24 cellular contexts compared by ENCODE assay signal in genomic region chr19:10854350-10855089, GRCh38. TPM values are rescaled to one million over a fixed set of nuclear protein-coding genes. Genes with fewer than 3 reads are reported as not detected.
A peak's percentile ranks its signal among the peaks of the same experiment; 100 is the strongest.
DNase-seq lines count a peak whose midpoint lies in the region; ATAC-seq, FAIRE-seq and TF ChIP-seq lines count a peak whose summit lies in the region.
"Had no signal": no experiment of that assay in that cellular context is flagged by ENCODE, and none has a peak within 500 bp of the region (broad histone marks: within the 10 kb centered on the region; RNA-seq: fewer than 3 reads in every experiment).

No MANE protein-coding gene starts in this region.

- intact Hi-C loops in ovary (cut with DNase I), result loop anchor here in 1 of 4 donors (10.0 kb wide), 1 partner anchor 140 kb away; the partner anchor contains the start of gene DNM2
- intact Hi-C loops in naive thymus-derived CD4-positive, alpha-beta T cell (cut with micrococcal nuclease), result no loop called here

- H3K27me3 ChIP-seq in ovary, result no peaks in the 10 kb centered on the region
- no peaks in the 10 kb centered on the region for H3K27me3 ChIP-seq in naive thymus-derived CD4-positive, alpha-beta T cell (ENCODE audit: control insufficient read depth in 2 of 2, insufficient read depth in 2 of 2, low read length in 2 of 2)
- H3K27me3 ChIP-seq: SJSA1 had no signal

- POLR2A ChIA-PET in naive thymus-derived CD4-positive, alpha-beta T cell (lab: Charles Lee), result interaction anchor here (1.1 kb wide), 1 partner anchor 10 kb away, joined by 9 read pairs; no protein-coding TSS in a partner anchor

- no peak for ATAC-seq in naive thymus-derived CD4-positive, alpha-beta T cell
- ATAC-seq in GM19397 (IDR thresholded peaks at IDR 0.05; ENCODE audit: unreplicated experiment), result no peak

- no peak overlapping the region for H3K27ac ChIP-seq in ovary
- no peak overlapping the region for H3K27ac ChIP-seq in naive thymus-derived CD4-positive, alpha-beta T cell (ENCODE audit: low read depth, low read length)
- H3K27ac ChIP-seq: KMS-11, SJSA1 had no signal

- no peak for FAIRE-seq in RCC 7860 (lab: Jason Lieb, UNC)
- FAIRE-seq: A204.1, GM19239 had no signal

- no peak overlapping the region for H3K4me3 Mint-ChIP-seq in naive thymus-derived CD4-positive, alpha-beta T cell
- H3K4me3 Mint-ChIP-seq: CD4-positive, CD25-positive, alpha-beta regulatory T cell had no signal

- H3K27ac Mint-ChIP-seq in naive thymus-derived CD4-positive, alpha-beta T cell, result no peak overlapping the region

- H3K36me3 ChIP-seq in ovary, result no peaks in the 10 kb centered on the region
- no peaks in the 10 kb centered on the region for H3K36me3 ChIP-seq in naive thymus-derived CD4-positive, alpha-beta T cell (ENCODE audit: control insufficient read depth in 2 of 3, insufficient read depth in 3 of 3, low read length in 3 of 3)
- H3K36me3 ChIP-seq: SJSA1 had no signal

- no peak for TF ChIP-seq EP300 in ovary (IDR thresholded peaks at IDR 0.05)

- H3K4me1 Mint-ChIP-seq in naive thymus-derived CD4-positive, alpha-beta T cell, result peaks cover 0 to 11% (median 0%) of the 10 kb centered on the region in 7 donors
- H3K4me1 Mint-ChIP-seq: CD4-positive, CD25-positive, alpha-beta regulatory T cell had no signal

- no peaks in the 10 kb centered on the region for H3K9me3 Mint-ChIP-seq in naive thymus-derived CD4-positive, alpha-beta T cell
- H3K9me3 Mint-ChIP-seq: CD4-positive, CD25-positive, alpha-beta regulatory T cell had no signal

- H3K9me3 ChIP-seq in ovary, result no peaks in the 10 kb centered on the region
- no peaks in the 10 kb centered on the region for H3K9me3 ChIP-seq in naive thymus-derived CD4-positive, alpha-beta T cell (ENCODE audit: control insufficient read depth in 2 of 3, low read length in 3 of 3)
- H3K9me3 ChIP-seq: Caco-2, SJSA1 had no signal

- H3K36me3 Mint-ChIP-seq in naive thymus-derived CD4-positive, alpha-beta T cell, result peaks cover 0 to 8% (median 0%) of the 10 kb centered on the region in 5 donors
- H3K36me3 Mint-ChIP-seq: CD4-positive, CD25-positive, alpha-beta regulatory T cell had no signal

- no peak for TF ChIP-seq CTCF in ovary (IDR thresholded peaks at IDR 0.05)

- H3K4me1 ChIP-seq in ovary (ENCODE audit: insufficient read depth), result no peaks in the 10 kb centered on the region
- H3K4me1 ChIP-seq in naive thymus-derived CD4-positive, alpha-beta T cell (ENCODE audit: control insufficient read depth in 2 of 2, insufficient read depth in 2 of 2, low read length in 2 of 2), result no peaks in the 10 kb centered on the region
- H3K4me1 ChIP-seq: Caco-2, SJSA1 had no signal

- TF ChIP-seq POLR2A in ovary (IDR thresholded peaks at IDR 0.05), result no peak

- H3K4me3 ChIP-seq in ovary, result no peak overlapping the region
- no peak overlapping the region for H3K4me3 ChIP-seq in naive thymus-derived CD4-positive, alpha-beta T cell (ENCODE audit: low read length)
- H3K4me3 ChIP-seq: SJSA1 had no signal

- CTCF ChIA-PET in naive thymus-derived CD4-positive, alpha-beta T cell (lab: Charles Lee), result interaction anchor here (0.7 to 1.3 kb wide), 3 partner anchors 11 to 32 kb away, joined by 4 to 7 read pairs (median 5); no protein-coding TSS in a partner anchor

- DNase-seq in AG20443 (ENCODE audit: low spot score) (peak; percentile 1), HT1080 (ENCODE audit: low read depth) (peak; percentile 24), RCC 7860 (ENCODE audit: low spot score) (peak; percentile 67), kidney tubule cell (ENCODE audit: low spot score) (peak; percentile 44), ovary (no peak)
- DNase-seq in naive thymus-derived CD4-positive, alpha-beta T cell, result no peak
- no peak for DNase-seq in stimulated activated CD4-positive, alpha-beta T cell treated with anti-CD3 and anti-CD28 coated beads, Interleukin-12 subunit alpha, Interleukin-12 subunit beta, amount 100 ng/mL, for 4 hours
- DNase-seq: Caco-2; CD4-positive, CD25-positive, alpha-beta regulatory T cell; DMS153; EL; H7; MM.1S; NCI-H1417 treated with DMSO at 0.1 percent for 48 hours; NCI-H2029; NCI-H2171 treated with DMSO at 0.1 percent for 48 hours; NCI-H510A; NCI-H774; SW 1271 had no signal

- WGBS in ovary, 3 donors, result 56 to 62% (median 61%) methylated on average over 7 of the region's 7 CpGs

- H3K27me3 Mint-ChIP-seq in naive thymus-derived CD4-positive, alpha-beta T cell, result no peaks in the 10 kb centered on the region
- H3K27me3 Mint-ChIP-seq: CD4-positive, CD25-positive, alpha-beta regulatory T cell had no signal

RNA-seq across cellular contexts. Expression of gene C19orf38, which starts 6.3 kb away (rescaled TPM):
- total RNA-seq in HT1080 (2014; rRNA removed; shearing (Covaris generic)), result not detected in 2 replicates
- not detected in 2 replicates for polyA plus RNA-seq in HT1080 (2015; cell fraction: cytosol; rRNA removed)
- polyA plus RNA-seq in HT1080 (2015; cell fraction: nucleus; rRNA removed), result not detected in 2 replicates
- total RNA-seq in ovary, result 1 to 10 TPM in 4 of 7 donors, under 1 TPM in 3; 0.52 to 4.1 (median 1.3) TPM
- polyA plus RNA-seq in ovary, result 1 to 10 TPM in 1 of 2 donors, under 1 TPM in 1; 0.65 to 1.0 TPM
- total RNA-seq in naive thymus-derived CD4-positive, alpha-beta T cell, result 10 to 100 TPM in 1 of 5 experiments, 1 to 10 TPM in 4; 2.5 to 50.5 (median 3.5) TPM
- polyA plus RNA-seq in naive thymus-derived CD4-positive, alpha-beta T cell, result 1 to 10 TPM; 1.4 to 2.8 TPM
- total RNA-seq: SJSA1 had no signal

RNA-seq across cellular contexts. Expression of gene CARM1, which starts 16.8 kb away (rescaled TPM):
- total RNA-seq in HT1080 (2014; rRNA removed; shearing (Covaris generic)), result 33.8 and 47.1 TPM in 2 replicates
- 76.8 and 93.2 TPM in 2 replicates for polyA plus RNA-seq in HT1080 (2015; cell fraction: cytosol; rRNA removed)
- polyA plus RNA-seq in HT1080 (2015; cell fraction: nucleus; rRNA removed), result 53.8 and 64.1 TPM in 2 replicates
- total RNA-seq in ovary, result 10 to 100 TPM; 10.1 to 42.1 (median 39.8) TPM
- polyA plus RNA-seq in ovary, result 10 to 100 TPM; 14.7 to 26.6 TPM
- 10 to 100 TPM; 21.3 to 43.1 (median 27.2) TPM for total RNA-seq in naive thymus-derived CD4-positive, alpha-beta T cell
- under 1 TPM; 0.69 to 0.94 TPM for polyA plus RNA-seq in naive thymus-derived CD4-positive, alpha-beta T cell

RNA-seq across cellular contexts. Expression of gene TMED1, which starts 18.5 kb away (rescaled TPM):
- total RNA-seq in HT1080 (2014; rRNA removed; shearing (Covaris generic)), result 49.2 and 55.8 TPM in 2 replicates
- 56.1 and 67.8 TPM in 2 replicates for polyA plus RNA-seq in HT1080 (2015; cell fraction: cytosol; rRNA removed)
- polyA plus RNA-seq in HT1080 (2015; cell fraction: nucleus; rRNA removed), result 23.5 and 27.6 TPM in 2 replicates
- 10 to 100 TPM; 24.5 to 53.8 (median 29.1) TPM for total RNA-seq in ovary
- polyA plus RNA-seq in ovary, result 10 to 100 TPM in 1 of 2 donors, 1 to 10 TPM in 1; 9.3 to 49.6 TPM
- total RNA-seq in naive thymus-derived CD4-positive, alpha-beta T cell, result 10 to 100 TPM in 2 of 5 experiments, 1 to 10 TPM in 3; 7.6 to 12.8 (median 9.9) TPM
- polyA plus RNA-seq in naive thymus-derived CD4-positive, alpha-beta T cell, result 10 to 100 TPM; 19.0 to 21.7 TPM

Comparison
In these comparisons a context has a peak if more than half of its experiments do, and no peak if none do; other contexts are left out.
1. DNase-seq: peak in AG20443 (single experiment), HT1080 (single experiment), RCC 7860 (single experiment) and kidney tubule cell (single experiment); none in ovary (0 of 5), naive thymus-derived CD4-positive, alpha-beta T cell (0 of 9) and stimulated activated CD4-positive, alpha-beta T cell treated with anti-CD3 and anti-CD28 coated beads, Interleukin-12 subunit alpha, Interleukin-12 subunit beta, amount 100 ng/mL, for 4 hours (single experiment).